10 cellular contexts compared by ENCODE assay signal in the genomic region with DNA sequence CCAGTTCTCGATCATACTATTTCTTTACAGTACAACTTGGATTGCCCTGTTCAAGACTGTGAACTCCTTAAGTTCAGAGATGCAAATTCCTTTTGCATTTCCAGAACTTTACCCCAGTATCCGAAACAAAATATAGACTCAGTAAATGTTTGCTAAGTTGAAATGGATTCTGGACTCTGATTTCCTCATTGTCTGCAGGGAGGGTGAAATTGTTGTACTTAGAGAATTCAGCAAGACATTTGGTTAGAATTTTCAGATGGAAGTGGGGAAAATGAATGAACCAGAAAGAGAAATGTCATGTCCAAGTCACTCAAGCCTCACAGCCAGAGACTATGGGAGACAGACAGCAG. TPM values are rescaled to one million over a fixed set of nuclear protein-coding genes. Genes with fewer than 3 reads are reported as not detected.
A peak's percentile ranks its signal among the peaks of the same experiment; 100 is the strongest.
DNase-seq lines count a peak whose midpoint lies in the region; ATAC-seq and TF ChIP-seq lines count a peak whose summit lies in the region.
"Had no signal": no experiment of that assay in that cellular context is flagged by ENCODE, and none has a peak within 500 bp of the region (broad histone marks: within the 10 kb centered on the region; RNA-seq: fewer than 3 reads in every experiment).

No MANE protein-coding gene starts in this region.

- TF ChIP-seq EP300 in stomach (IDR thresholded peaks at IDR 0.05) = no peak
- no peak for TF ChIP-seq EP300 in ovary (IDR thresholded peaks at IDR 0.05)

- H3K27ac Mint-ChIP-seq in T-helper 1 cell treated with Interleukin-12 subunit alpha and Interleukin-12 subunit beta and Interleukin-4 antibody, amounts not matched to agents 30 μg/mL and 1 μg/mL, for 36 hours = peak overlapping the region; percentile 56

- H3K4me3 ChIP-seq in colonic mucosa (no peak overlapping the region), mucosa of descending colon (no peak overlapping the region), stomach (no peak overlapping the region), ovary (no peak overlapping the region)

- H3K27me3 ChIP-seq in colonic mucosa = no peaks in the 10 kb centered on the region
- H3K27me3 ChIP-seq in stomach = no peaks in the 10 kb centered on the region
- H3K27me3 ChIP-seq in ovary = no peaks in the 10 kb centered on the region

- intact Hi-C loops in colonic mucosa (cut with DNase I) = no loop called here
- intact Hi-C loops in mucosa of descending colon (cut with DNase I, micrococcal nuclease) = no loop called here
- intact Hi-C loops in stomach (cut with DNase I; ENCODE audit: low total_unique reads) = no loop called here
- intact Hi-C loops in ovary (cut with DNase I) = no loop called here

- peak overlapping the region in 1 of 2 donors; percentile 79 for H3K9ac ChIP-seq in colonic mucosa (ENCODE audit: low read depth in 2 of 2, low read length in 2 of 2)

- H3K4me1 ChIP-seq in colonic mucosa = peaks cover 47% of the 10 kb centered on the region
- H3K4me1 ChIP-seq in mucosa of descending colon (ENCODE audit: low read depth) = peaks cover 61% of the 10 kb centered on the region
- H3K4me1 ChIP-seq in stomach = peaks cover 64 to 100% (median 93%) of the 10 kb centered on the region in 4 donors
- H3K4me1 ChIP-seq in ovary (ENCODE audit: insufficient read depth) = no peaks in the 10 kb centered on the region

- H3K9me3 ChIP-seq in colonic mucosa (no peaks in the 10 kb centered on the region), mucosa of descending colon (no peaks in the 10 kb centered on the region), stomach (no peaks in the 10 kb centered on the region), ovary (no peaks in the 10 kb centered on the region)

- WGBS in stomach, 5 donors = 31 to 51% (median 45%) methylated on average over 2 of the region's 2 CpGs
- WGBS in ovary, 3 donors = 87 to 94% (median 88%) methylated on average over 2 of the region's 2 CpGs

- H3K36me3 ChIP-seq in colonic mucosa (no peaks in the 10 kb centered on the region), mucosa of descending colon (ENCODE audit: low read depth) (no peaks in the 10 kb centered on the region), stomach (peaks cover 0 to 2% (median under 1%) of the 10 kb centered on the region in 4 donors), ovary (no peaks in the 10 kb centered on the region)

- H3K4me3 Mint-ChIP-seq in T-helper 1 cell treated with Interleukin-12 subunit alpha and Interleukin-12 subunit beta and Interleukin-4 antibody, amounts not matched to agents 30 μg/mL and 1 μg/mL, for 36 hours = no peak overlapping the region

- H3K9me3 Mint-ChIP-seq in T-helper 1 cell treated with Interleukin-12 subunit alpha and Interleukin-12 subunit beta and Interleukin-4 antibody, amounts not matched to agents 30 μg/mL and 1 μg/mL, for 36 hours = no peaks in the 10 kb centered on the region

- no peak for DNase-seq in T-helper 1 cell
- DNase-seq in colonic mucosa = no peak
- DNase-seq in mucosa of descending colon = no peak
- DNase-seq in stomach = no peak
- DNase-seq in ovary = no peak
- DNase-seq in putamen (ENCODE audit: low spot score) = no peak
- DNase-seq: Karpas-422, NCI-H1930 had no signal

- no peak for TF ChIP-seq CTCF in colonic mucosa (IDR thresholded peaks at IDR 0.05)
- no peak for TF ChIP-seq CTCF in mucosa of descending colon (IDR thresholded peaks at IDR 0.05)
- no peak for TF ChIP-seq CTCF in stomach (IDR thresholded peaks at IDR 0.05)
- no peak for TF ChIP-seq CTCF in ovary (IDR thresholded peaks at IDR 0.05)

- H3K27ac ChIP-seq in colonic mucosa (peak overlapping the region; percentile 82), stomach (peak overlapping the region; percentile 74 to 85 (median 83)), ovary (no peak overlapping the region)

- peaks cover 46% of the 10 kb centered on the region for H3K36me3 Mint-ChIP-seq in T-helper 1 cell treated with Interleukin-12 subunit alpha and Interleukin-12 subunit beta and Interleukin-4 antibody, amounts not matched to agents 30 μg/mL and 1 μg/mL, for 36 hours (ENCODE audit: low read depth)

- peaks cover 66% of the 10 kb centered on the region for H3K4me1 Mint-ChIP-seq in T-helper 1 cell treated with Interleukin-12 subunit alpha and Interleukin-12 subunit beta and Interleukin-4 antibody, amounts not matched to agents 30 μg/mL and 1 μg/mL, for 36 hours (ENCODE audit: low read depth)

- H3K27me3 Mint-ChIP-seq in T-helper 1 cell treated with Interleukin-12 subunit alpha and Interleukin-12 subunit beta and Interleukin-4 antibody, amounts not matched to agents 30 μg/mL and 1 μg/mL, for 36 hours (ENCODE audit: low read depth) = no peaks in the 10 kb centered on the region

- TF ChIP-seq POLR2A in stomach (IDR thresholded peaks at IDR 0.05) = no peak
- no peak for TF ChIP-seq POLR2A in ovary (IDR thresholded peaks at IDR 0.05)

- ATAC-seq in mucosa of descending colon (peak; percentile 5), GM21526 (IDR thresholded peaks at IDR 0.05; ENCODE audit: low FRiP score, unreplicated experiment) (no peak)

RNA-seq across cellular contexts. Expression of a gene that starts 14.0 kb away (rescaled TPM):
- total RNA-seq in colonic mucosa = 10 to 100 TPM; 43.4 to 73.1 TPM
- total RNA-seq in mucosa of descending colon = 10 to 100 TPM; 41.4 to 66.6 (median 62.1) TPM
- total RNA-seq in stomach = 10 to 100 TPM; 11.3 to 97.9 (median 48.2) TPM
- 10 to 100 TPM in 1 of 3 donors, 1 to 10 TPM in 2; 4.2 to 19.6 (median 9.2) TPM for polyA plus RNA-seq in stomach
- 10 to 100 TPM in 5 of 7 donors, 1 to 10 TPM in 2; 5.0 to 49.4 (median 17.4) TPM for total RNA-seq in ovary
- 10 to 100 TPM in 1 of 2 donors, 1 to 10 TPM in 1; 8.7 to 13.7 TPM for polyA plus RNA-seq in ovary

Comparison
In these comparisons a context has a peak if more than half of its experiments do, and no peak if none do; other contexts are left out.
1. H3K27ac ChIP-seq: peak in colonic mucosa (single experiment) and stomach (5 of 5); none in ovary (0 of 2).